Comparison of ENCODE assay signal across 8 cellular contexts in the genomic region with DNA sequence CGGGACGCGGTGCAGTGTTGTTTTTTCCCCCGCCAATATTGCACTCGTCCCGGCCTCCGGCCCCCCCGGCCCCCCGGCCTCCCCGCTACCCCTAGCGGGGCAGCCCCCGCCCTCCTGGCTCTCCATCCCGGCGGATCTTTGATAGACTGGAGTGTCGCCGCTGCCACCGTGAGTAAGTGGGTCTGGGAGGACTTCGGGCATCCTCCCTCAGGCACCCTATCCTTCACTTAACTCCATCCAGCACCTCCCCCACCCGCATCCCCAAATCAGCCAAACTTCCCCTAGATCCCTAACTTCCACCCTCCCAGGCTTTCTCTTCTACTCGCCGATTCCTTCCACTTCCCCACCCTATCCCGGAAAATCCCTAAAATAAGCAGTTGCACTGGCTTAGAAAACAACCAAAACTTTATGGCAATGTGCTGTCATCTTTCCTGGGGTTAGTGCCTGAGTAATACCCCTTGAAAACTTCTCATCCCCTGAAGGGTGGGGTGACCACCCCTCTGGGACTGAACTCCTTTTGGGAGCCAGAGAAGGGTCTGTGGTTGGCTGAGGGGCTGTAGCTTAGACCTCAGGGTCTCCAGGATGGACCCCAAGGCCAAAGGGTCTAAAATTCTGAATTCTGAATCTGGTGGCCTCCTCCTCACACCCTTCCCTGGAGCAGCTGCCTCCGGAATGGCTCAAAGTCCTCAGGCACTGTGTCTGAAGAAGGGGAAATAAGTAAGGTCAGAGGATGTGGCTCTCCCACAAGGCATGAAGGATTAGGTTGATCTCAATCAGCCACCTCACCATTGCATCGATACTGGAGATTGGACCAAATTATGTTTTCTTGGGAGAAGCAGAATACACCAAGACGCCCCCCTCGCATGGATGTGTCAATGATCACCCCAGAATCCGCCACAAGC. TPM values are rescaled to one million over a fixed set of nuclear protein-coding genes. Genes with fewer than 3 reads are reported as not detected.
A peak's percentile ranks its signal among the peaks of the same experiment; 100 is the strongest.
DNase-seq lines count a peak whose midpoint lies in the region; ATAC-seq and TF ChIP-seq lines count a peak whose summit lies in the region.

No MANE protein-coding gene starts in this region.

- H3K36me3 ChIP-seq in OCI-LY3 (replicated peaks; ENCODE audit: low read depth, low read length) (no peaks in the 10 kb centered on the region), endodermal cell (ENCODE audit: control insufficient read depth, insufficient read depth, low read length) (peaks cover 16% of the 10 kb centered on the region), osteoblast (ENCODE audit: insufficient read depth, low read length) (peaks cover 18% of the 10 kb centered on the region)

- H3K4me1 ChIP-seq in OCI-LY3 (ENCODE audit: low read length) (peaks cover 24% of the 10 kb centered on the region), endodermal cell (ENCODE audit: control insufficient read depth, insufficient read depth, low read length) (no peaks in the 10 kb centered on the region), osteoblast (ENCODE audit: insufficient read depth, low read length) (peaks cover 22% of the 10 kb centered on the region)

- H3K27me3 Mint-ChIP-seq in endodermal cell (ENCODE audit: insufficient read depth), result peaks cover 5% of the 10 kb centered on the region

- H3K36me3 Mint-ChIP-seq in endodermal cell (ENCODE audit: low read depth), result peaks cover 34% of the 10 kb centered on the region

- peaks cover 21% of the 10 kb centered on the region for H3K4me1 Mint-ChIP-seq in endodermal cell

- DNase-seq in Caki2 (ENCODE audit: low read depth) (peak; percentile 14), endodermal cell (peak; percentile 56), osteoblast (ENCODE audit: insufficient read length, low spot score, missing footprints) (peak; percentile 93)
- no peak for DNase-seq in stimulated activated naive CD4-positive, alpha-beta T cell (lab: John Stamatoyannopoulos, UW)
- DNase-seq in activated effector memory CD4-positive, alpha-beta T cell treated with Interleukin-2 at 50 U/mL for 16 hours, result no peak

- peak overlapping the region; percentile 87 for H3K4me3 Mint-ChIP-seq in endodermal cell

- H3K9me3 ChIP-seq in OCI-LY3 (ENCODE audit: insufficient read depth, low read length) (no peaks in the 10 kb centered on the region), endodermal cell (ENCODE audit: control insufficient read depth, low read length) (no peaks in the 10 kb centered on the region), osteoblast (ENCODE audit: low read depth, low read length) (no peaks in the 10 kb centered on the region)

- 9 to 16% methylated on average over 9 to 27 of the region's 27 CpGs for WGBS in endodermal cell (ENCODE audit: insufficient coverage in 1 of 2, insufficient read length in 1 of 2), 2 experiments

- H3K9ac ChIP-seq in OCI-LY3 (ENCODE audit: low read length) (peak overlapping the region; percentile 89), endodermal cell (ENCODE audit: extremely low read depth, low read length, poor library complexity, severe bottlenecking) (peak overlapping the region; percentile 39)

- TF ChIP-seq CTCF in OCI-LY3 (IDR thresholded peaks at IDR 0.05; ENCODE audit: low read depth, low read length) (no peak), endodermal cell (conservative IDR thresholded peaks at IDR 0.05) (no peak), osteoblast (IDR thresholded peaks at IDR 0.05; ENCODE audit: extremely low read depth, low read depth, low read length) (no peak)

- H3K27ac ChIP-seq in OCI-LY3 (ENCODE audit: low read length) (no peak overlapping the region), endodermal cell (ENCODE audit: low read depth, low read length) (peak overlapping the region; percentile 99), osteoblast (ENCODE audit: low read depth, low read length) (peak overlapping the region; percentile 13)

- H4K20me1 ChIP-seq in OCI-LY3 (ENCODE audit: insufficient read depth, low read length) (no peaks in the 10 kb centered on the region), osteoblast (ENCODE audit: insufficient read depth, low read length) (no peaks in the 10 kb centered on the region)

- peak overlapping the region; percentile 94 for H3K4me2 ChIP-seq in OCI-LY3 (ENCODE audit: low read length)
- H3K4me2 ChIP-seq in osteoblast (ENCODE audit: insufficient read depth, low read length), result peak overlapping the region; percentile 93

- ATAC-seq in GM18907 (IDR thresholded peaks at IDR 0.05; ENCODE audit: unreplicated experiment) (no peak), HG03097 (IDR thresholded peaks at IDR 0.05; ENCODE audit: low FRiP score, unreplicated experiment) (no peak)

- H2AFZ ChIP-seq in OCI-LY3 (ENCODE audit: low read depth, low read length), result no peak overlapping the region
- no peak overlapping the region for H2AFZ ChIP-seq in osteoblast (ENCODE audit: low read length)

- H3K27ac Mint-ChIP-seq in endodermal cell, result peak overlapping the region; percentile 91

- H3K27me3 ChIP-seq in OCI-LY3 (ENCODE audit: low read depth, low read length) (no peaks in the 10 kb centered on the region), endodermal cell (ENCODE audit: control insufficient read depth, insufficient read depth, low read length, poor library complexity, severe bottlenecking) (no peaks in the 10 kb centered on the region), osteoblast (ENCODE audit: insufficient read depth, low read length) (no peaks in the 10 kb centered on the region)

- H3K79me2 ChIP-seq in OCI-LY3 (ENCODE audit: low read length), result no peaks in the 10 kb centered on the region
- H3K79me2 ChIP-seq in osteoblast (ENCODE audit: insufficient read depth, low read length), result peaks cover 14% of the 10 kb centered on the region

- in situ Hi-C loops in Caki2 (cut with HindIII; ENCODE audit: low pct_unique_long_range_greater_than_20kb, low sequenced_read_pairs), result no loop called here

- H3K4me3 ChIP-seq in OCI-LY3 (ENCODE audit: low read length) (peak overlapping the region; percentile 80), endodermal cell (ENCODE audit: low read length) (peak overlapping the region; percentile 79), osteoblast (ENCODE audit: insufficient read depth, low read length) (peak overlapping the region; percentile 67)

- no peaks in the 10 kb centered on the region for H3K9me3 Mint-ChIP-seq in endodermal cell

RNA-seq across cellular contexts. Expression of gene THBS3, which starts 12.2 kb away (rescaled TPM):
- 20.5 and 28.3 TPM in 2 replicates for total RNA-seq in Caki2 (2014; rRNA removed; shearing (Covaris generic); ENCODE audit: low replicate concordance)
- total RNA-seq in endodermal cell (10 to 100 TPM; 17.6 to 27.9 TPM), osteoblast (61.9 and 66.6 TPM in 2 replicates)
- polyA plus RNA-seq in endodermal cell (2013, experiment 1 of 2), result 80.6 TPM
- 67.8 TPM for polyA plus RNA-seq in endodermal cell (2013, experiment 2 of 2)

RNA-seq across cellular contexts. Expression of gene MTX1, which starts 13.0 kb away (rescaled TPM):
- total RNA-seq in Caki2 (2014; rRNA removed; shearing (Covaris generic); ENCODE audit: low replicate concordance), result 152 and 172 TPM in 2 replicates
- 10 to 100 TPM; 47.3 to 63.2 TPM for total RNA-seq in endodermal cell
- 43.6 TPM for polyA plus RNA-seq in endodermal cell (2013, experiment 1 of 2)
- polyA plus RNA-seq in endodermal cell (2013, experiment 2 of 2), result 43.3 TPM
- 37.4 and 42.7 TPM in 2 replicates for total RNA-seq in osteoblast

RNA-seq across cellular contexts. Expression of gene TRIM46, which starts 21.8 kb away (rescaled TPM):
- total RNA-seq in Caki2 (2014; rRNA removed; shearing (Covaris generic); ENCODE audit: low replicate concordance), result not detected in 2 replicates
- total RNA-seq in endodermal cell (1 to 10 TPM; 5.1 to 7.1 TPM), osteoblast (3.2 and 3.3 TPM in 2 replicates)
- polyA plus RNA-seq in endodermal cell (2013, experiment 1 of 2), result 9.8 TPM
- 9.5 TPM for polyA plus RNA-seq in endodermal cell (2013, experiment 2 of 2)

RNA-seq across cellular contexts. Expression of gene KRTCAP2, which starts 22.3 kb away (rescaled TPM):
- total RNA-seq in Caki2 (2014; rRNA removed; shearing (Covaris generic); ENCODE audit: low replicate concordance), result 271 and 341 TPM in 2 replicates
- total RNA-seq in endodermal cell, result 100 to 1,000 TPM; 143 to 152 TPM
- polyA plus RNA-seq in endodermal cell (2013, experiment 1 of 2), result 161 TPM
- polyA plus RNA-seq in endodermal cell (2013, experiment 2 of 2), result 154 TPM
- 112 and 117 TPM in 2 replicates for total RNA-seq in osteoblast

RNA-seq across cellular contexts. Expression of gene DPM3, which starts 55.1 kb away (rescaled TPM):
- 171 and 198 TPM in 2 replicates for total RNA-seq in Caki2 (2014; rRNA removed; shearing (Covaris generic); ENCODE audit: low replicate concordance)
- 10 to 100 TPM; 48.8 to 73.4 TPM for total RNA-seq in endodermal cell
- polyA plus RNA-seq in endodermal cell (2013, experiment 1 of 2), result 89.8 TPM
- 83.0 TPM for polyA plus RNA-seq in endodermal cell (2013, experiment 2 of 2)
- 15.9 and 34.4 TPM in 2 replicates for total RNA-seq in osteoblast

Comparison
In these comparisons a context has a peak if more than half of its experiments do, and no peak if none do; other contexts are left out.
1. DNase-seq: peak in Caki2 (single experiment), endodermal cell (single experiment) and osteoblast (single experiment); none in stimulated activated naive CD4-positive, alpha-beta T cell (0 of 6) and activated effector memory CD4-positive, alpha-beta T cell treated with Interleukin-2 at 50 U/mL for 16 hours (single experiment).
2. Peak in every context shown above with its lines, with median percentiles within 50 percentile points of each other: H3K4me3 ChIP-seq.